1 cellular context compared by ENCODE assay signal in genomic region chr12:32755654-32756475, GRCh38.
TF ChIP-seq lines count a peak whose summit lies in the region.

Gene YARS2, minus strand, starts transcription at chr12:32755897. Its CDS starts 23 bp downstream, at chr12:32755874.

TF ChIP-seq in HepG2, 621 proteins besides CTCF, POLR2A, EP300 and RAD21 (continued from another document and continues in another):
- TF ChIP-seq ZNF318 (CRISPR knock-in tag; IDR thresholded peaks at IDR 0.05) (no peak), TERF1 (CRISPR knock-in tag; IDR thresholded peaks at IDR 0.05) (no peak), ZNF550 (CRISPR knock-in tag; IDR thresholded peaks at IDR 0.05; ENCODE audit: borderline replicate concordance) (no peak), DBP (CRISPR knock-in tag; IDR thresholded peaks at IDR 0.05; ENCODE audit: not compliant biosample characterization) (no peak), ZNF605 (CRISPR knock-in tag; IDR thresholded peaks at IDR 0.05) (no peak), ZNF761 (CRISPR knock-in tag; conservative IDR thresholded peaks at IDR 0.05) (peak; percentile 5; the same call in 1 of the 2 replicates), PATZ1 (CRISPR knock-in tag; IDR thresholded peaks at IDR 0.05) (0 out of 2 replicates have a peak, but pooled peaks have one; percentile 31), DMAP1 (CRISPR knock-in tag; IDR thresholded peaks at IDR 0.05) (peak; percentile 70), RFX3 (CRISPR knock-in tag; IDR thresholded peaks at IDR 0.05) (no peak), ZNF256 (CRISPR knock-in tag; conservative IDR thresholded peaks at IDR 0.05) (no peak), ZNF335 (CRISPR knock-in tag; IDR thresholded peaks at IDR 0.05) (peak; percentile 9; the same call in 1 of the 2 replicates), ZNF563 (CRISPR knock-in tag; IDR thresholded peaks at IDR 0.05) (no peak; the same call in 1 of the 2 replicates), LBX2 (CRISPR knock-in tag; IDR thresholded peaks at IDR 0.05; ENCODE audit: borderline replicate concordance) (no peak), FOXO4 (CRISPR knock-in tag; conservative IDR thresholded peaks at IDR 0.05) (no peak), TFDP2 (CRISPR knock-in tag; IDR thresholded peaks at IDR 0.05) (no peak; the same call in 1 of the 2 replicates), ZSCAN25 (CRISPR knock-in tag; IDR thresholded peaks at IDR 0.05) (no peak), DMTF1 (CRISPR knock-in tag; IDR thresholded peaks at IDR 0.05) (no peak), ZNF263 (CRISPR knock-in tag; IDR thresholded peaks at IDR 0.05) (0 out of 2 replicates have a peak, but pooled peaks have one; percentile 9), ASH2L (IDR thresholded peaks at IDR 0.05; ENCODE audit: insufficient read length, low read depth, low read length) (peak; percentile 93), SUZ12 (IDR thresholded peaks at IDR 0.05; ENCODE audit: low read depth, low read length) (peak; percentile 29; the same call in 1 of the 2 replicates), MTA1 (CRISPR knock-in tag; IDR thresholded peaks at IDR 0.05; ENCODE audit: borderline replicate concordance) (no peak), CCAR2 (optimal IDR thresholded peaks at IDR 0.05; ENCODE audit: low read depth, low read length) (no peak), ZNF160 (CRISPR knock-in tag; IDR thresholded peaks at IDR 0.05) (no peak), MBD4 (IDR thresholded peaks at IDR 0.05; ENCODE audit: borderline replicate concordance, low read length) (0 out of 2 replicates have a peak, but pooled peaks have one; percentile 31), ZEB1 (IDR thresholded peaks at IDR 0.05; ENCODE audit: insufficient replicate concordance, low read depth) (no peak), GLMP (CRISPR knock-in tag; IDR thresholded peaks at IDR 0.05; ENCODE audit: borderline replicate concordance) (no peak), MTA3 (CRISPR knock-in tag; IDR thresholded peaks at IDR 0.05) (no peak), AGO2 (optimal IDR thresholded peaks at IDR 0.05; ENCODE audit: low read depth, low read length) (peak; percentile 65), HINFP (CRISPR knock-in tag; IDR thresholded peaks at IDR 0.05; ENCODE audit: low read depth) (no peak), GABPB1 (CRISPR knock-in tag; IDR thresholded peaks at IDR 0.05) (no peak; the same call in none of the 2 replicates), ZMAT3 (CRISPR knock-in tag; conservative IDR thresholded peaks at IDR 0.05) (no peak), HDAC6 (IDR thresholded peaks at IDR 0.05; ENCODE audit: low read depth, low read length) (no peak), SSRP1 (CRISPR knock-in tag; IDR thresholded peaks at IDR 0.05) (no peak; the same call in 1 of the 2 replicates), CEBPB (IDR thresholded peaks at IDR 0.05; ENCODE audit: borderline replicate concordance, low read depth, low read length) (no peak), HHEX (CRISPR knock-in tag; IDR thresholded peaks at IDR 0.05) (no peak), EHMT2 (IDR thresholded peaks at IDR 0.05; ENCODE audit: borderline replicate concordance, low read depth, low read length) (no peak), ZNF354B (CRISPR knock-in tag; IDR thresholded peaks at IDR 0.05) (no peak)
